ENCODE assay signal across 1 cellular context in the genomic region with DNA sequence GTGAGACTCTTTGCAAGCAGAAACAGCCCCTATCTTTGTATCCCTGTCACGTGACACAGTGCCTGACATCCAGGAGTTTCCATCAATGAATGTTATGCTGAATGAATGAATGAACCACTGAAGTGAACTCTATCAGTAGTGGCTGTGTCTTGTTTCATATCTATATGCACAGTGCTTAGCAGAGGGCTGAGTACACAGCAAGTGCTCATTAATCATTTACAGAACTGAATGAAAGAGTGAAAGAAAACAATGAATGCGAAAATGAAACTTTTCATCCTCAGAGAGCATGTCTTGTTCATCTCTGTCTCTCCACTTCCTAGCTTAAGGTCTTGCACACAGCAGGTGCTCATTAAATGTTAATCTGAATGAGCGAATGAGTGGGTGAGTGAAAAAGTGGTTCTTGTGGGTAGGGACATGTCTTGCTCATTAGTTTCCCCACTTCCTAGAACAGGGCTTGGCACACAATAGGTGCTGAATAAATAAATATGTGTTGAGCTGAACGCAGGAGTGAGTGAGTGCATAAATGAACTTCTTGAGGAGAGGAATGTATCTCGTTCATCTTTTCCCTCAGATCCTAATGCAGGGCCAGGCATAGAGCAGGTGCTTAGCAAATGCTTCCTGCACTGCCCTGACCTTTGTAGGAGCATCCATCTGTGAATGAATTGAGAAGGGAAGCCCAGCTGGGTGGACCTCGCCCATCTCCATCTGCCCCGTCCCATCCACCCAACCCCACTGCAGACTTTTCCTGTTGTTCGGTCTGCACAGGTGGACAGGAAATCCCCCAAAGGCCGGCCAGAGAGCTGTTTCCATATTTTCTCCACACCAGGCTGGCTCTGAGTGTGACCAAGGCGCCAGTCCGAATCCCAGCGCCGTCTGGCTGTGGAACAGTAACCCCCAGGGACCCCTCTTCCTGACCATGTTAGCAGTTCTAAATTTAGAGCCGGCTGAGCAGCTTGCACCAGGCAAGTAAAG.
TF ChIP-seq lines count a peak whose summit lies in the region.

No MANE protein-coding gene starts in this region.

TF ChIP-seq in HepG2, 621 proteins besides CTCF, POLR2A, EP300 and RAD21 (continued from another document):
- TF ChIP-seq ARID5B (CRISPR knock-in tag; IDR thresholded peaks at IDR 0.05): peak; percentile 48; the same call in 1 of the 2 replicates
- TF ChIP-seq SAP130 (CRISPR knock-in tag; IDR thresholded peaks at IDR 0.05; ENCODE audit: low read depth): peak; percentile 77
TF ChIP-seq in HepG2: peak in this region for 48.
